8 cellular contexts compared by ENCODE assay signal in genomic region chr14:54881761-54882401, GRCh38. TPM values are rescaled to one million over a fixed set of nuclear protein-coding genes. Genes with fewer than 3 reads are reported as not detected.
DNase-seq lines count a peak whose midpoint lies in the region; ATAC-seq and TF ChIP-seq lines count a peak whose summit lies in the region.

No MANE protein-coding gene starts in this region.

- peak; percentile 7 for DNase-seq in GDM1 (lab: John Stamatoyannopoulos, UW)
- peak; percentile 18 for DNase-seq in MM.1S
- no peak for DNase-seq in colonic mucosa
- peak in 2 of 10 donors; percentile 46 to 47 for DNase-seq in naive thymus-derived CD8-positive, alpha-beta T cell
- no peak for DNase-seq in NCI-H345 treated with DMSO at 0.1 percent for 48 hours (lab: John Stamatoyannopoulos, UW; ENCODE audit: unreplicated experiment)
- no peak for DNase-seq in NCI-H187 (lab: John Stamatoyannopoulos, UW)
- DNase-seq in SW480 (ENCODE audit: low spot score), result no peak

- H3K4me3 Mint-ChIP-seq in naive thymus-derived CD8-positive, alpha-beta T cell, result peak overlapping the region; percentile 82 to 96 (median 92)

- no peaks in the 10 kb centered on the region for H3K79me2 ChIP-seq in MM.1S (ENCODE audit: low read length)

- POLR2A ChIA-PET in naive thymus-derived CD8-positive, alpha-beta T cell (lab: Charles Lee), result interaction anchor here (1.1 to 2.2 kb wide), 6 partner anchors 11 to 372 kb away, joined by 3 to 18 read pairs (median 6); partner anchors contain the start of genes CGRRF1 and GCH1

- H3F3A ChIP-seq in MM.1S (ENCODE audit: insufficient read depth, low read length), result no peaks in the 10 kb centered on the region

- H3K9me2 ChIP-seq in MM.1S (replicated peaks; ENCODE audit: insufficient read depth, low read length), result no peaks in the 10 kb centered on the region

- H3K36me3 Mint-ChIP-seq in naive thymus-derived CD8-positive, alpha-beta T cell, result peaks cover 0 to 2% (median 0%) of the 10 kb centered on the region in 3 donors

- TF ChIP-seq CTCF in MM.1S (IDR thresholded peaks at IDR 0.05; ENCODE audit: low read length) (no peak), colonic mucosa (IDR thresholded peaks at IDR 0.05) (no peak)

- peaks cover 10 to 56% (median 49%) of the 10 kb centered on the region in 4 donors for H3K4me1 Mint-ChIP-seq in naive thymus-derived CD8-positive, alpha-beta T cell

- intact Hi-C loops in colonic mucosa (cut with DNase I), result no loop called here

- peak overlapping the region; percentile 18; the same call in 1 of the 2 replicates for H3K9ac ChIP-seq in MM.1S (ENCODE audit: low read length)
- peak overlapping the region; percentile 26 to 52 for H3K9ac ChIP-seq in colonic mucosa (ENCODE audit: low read depth in 2 of 2, low read length in 2 of 2)

- H3K36me3 ChIP-seq in MM.1S (replicated peaks; ENCODE audit: insufficient read depth, low read length) (no peaks in the 10 kb centered on the region), colonic mucosa (no peaks in the 10 kb centered on the region)

- H3K4me3 ChIP-seq in MM.1S (ENCODE audit: low read length) (peak overlapping the region; percentile 58), colonic mucosa (peak overlapping the region; percentile 26)

- H3K27ac ChIP-seq in MM.1S (ENCODE audit: low read length) (peak overlapping the region; percentile 41; the same call in 1 of the 2 replicates), colonic mucosa (peak overlapping the region; percentile 65)

- H3K4me2 ChIP-seq in MM.1S (ENCODE audit: low read depth, low read length), result peak overlapping the region; percentile 61; the same call in 1 of the 2 replicates

- peak; percentile 50 for ATAC-seq in GM21529 (IDR thresholded peaks at IDR 0.05; ENCODE audit: unreplicated experiment)
- peak; percentile 65 to 71 for ATAC-seq in naive thymus-derived CD8-positive, alpha-beta T cell

- H4K20me1 ChIP-seq in MM.1S (ENCODE audit: insufficient read depth, low read length), result no peaks in the 10 kb centered on the region

- H3K27me3 ChIP-seq in MM.1S (replicated peaks; ENCODE audit: insufficient read depth, low read length) (no peaks in the 10 kb centered on the region), colonic mucosa (no peaks in the 10 kb centered on the region)

- H3K9me3 Mint-ChIP-seq in naive thymus-derived CD8-positive, alpha-beta T cell, result no peaks in the 10 kb centered on the region

- H3K27me3 Mint-ChIP-seq in naive thymus-derived CD8-positive, alpha-beta T cell, result no peaks in the 10 kb centered on the region

- no peaks in the 10 kb centered on the region for H3K9me3 ChIP-seq in MM.1S (replicated peaks; ENCODE audit: insufficient read depth, low read length)
- no peaks in the 10 kb centered on the region for H3K9me3 ChIP-seq in colonic mucosa

- peak overlapping the region; percentile 90 to 99 (median 96) for H3K27ac Mint-ChIP-seq in naive thymus-derived CD8-positive, alpha-beta T cell

- peak overlapping the region; percentile 53 for H2AFZ ChIP-seq in MM.1S (ENCODE audit: low read length)

- 0 out of 2 replicates have a peak, but pooled peaks cover 3% of the 10 kb centered on the region for H3K4me1 ChIP-seq in MM.1S (ENCODE audit: low read length)
- H3K4me1 ChIP-seq in colonic mucosa, result peaks cover 3% of the 10 kb centered on the region

RNA-seq across cellular contexts. Expression of gene GCH1, which starts 20.7 kb away (rescaled TPM):
- 10 to 100 TPM; 20.4 to 30.8 TPM for total RNA-seq in colonic mucosa
- 10 to 100 TPM; 22.3 to 24.6 TPM for total RNA-seq in naive thymus-derived CD8-positive, alpha-beta T cell
- 10 to 100 TPM; 23.0 to 29.4 (median 24.3) TPM for polyA plus RNA-seq in naive thymus-derived CD8-positive, alpha-beta T cell

Comparison
In these comparisons a context has a peak if more than half of its experiments do, and no peak if none do; other contexts are left out.
1. DNase-seq: peak in GDM1 (single experiment) and MM.1S (single experiment); none in colonic mucosa (single experiment), NCI-H345 treated with DMSO at 0.1 percent for 48 hours (single experiment), NCI-H187 (0 of 2) and SW480 (single experiment).